13 cellular contexts compared by ENCODE assay signal in genomic region chr17:40448639-40449261, GRCh38. TPM values are rescaled to one million over a fixed set of nuclear protein-coding genes. Genes with fewer than 3 reads are reported as not detected.
DNase-seq lines count a peak whose midpoint lies in the region; ATAC-seq and TF ChIP-seq lines count a peak whose summit lies in the region.
"Had no signal": no experiment of that assay in that cellular context is flagged by ENCODE, and none has a peak within 500 bp of the region (broad histone marks: within the 10 kb centered on the region; RNA-seq: fewer than 3 reads in every experiment).

No MANE protein-coding gene starts in this region.

- peak in 1 of 2 donors; percentile 60 for TF ChIP-seq POLR2A in thyroid gland (IDR thresholded peaks at IDR 0.05)

- H3K4me2 ChIP-seq in smooth muscle cell: no peak overlapping the region

- H2AFZ ChIP-seq in smooth muscle cell (ENCODE audit: low read depth): no peak overlapping the region

- no peaks in the 10 kb centered on the region for H3F3A ChIP-seq in smooth muscle cell (ENCODE audit: low read depth)

- DNase-seq in NCI-H510A treated with DMSO at 0.1 percent for 48 hours (lab: John Stamatoyannopoulos, UW) (peak; percentile 23), NCI-H510A (lab: John Stamatoyannopoulos, UW) (no peak), amniotic epithelial cell (ENCODE audit: low read depth) (peak; percentile 61), left lobe of liver (ENCODE audit: low spot score) (peak; percentile 95), thyroid gland (peak; percentile 79 to 81), brain microvascular endothelial cell (no peak), smooth muscle cell (lab: John Stamatoyannopoulos, UW; ENCODE audit: unreplicated experiment) (no peak)
- DNase-seq: activated gamma-delta T cell treated with Interleukin-2 at 50 U/mL for 16 hours; stimulated activated CD8-positive, alpha-beta memory T cell treated with anti-CD3 and anti-CD28 coated beads, Interleukin-4, amount 100 ng/mL, for 48 hours had no signal

- H3K27ac ChIP-seq in thyroid gland (peak overlapping the region; percentile 93 to 98 (median 94)), brain microvascular endothelial cell (no peak overlapping the region), smooth muscle cell (ENCODE audit: low read depth) (no peak overlapping the region)
- H3K27ac ChIP-seq: 22Rv1, neutrophil had no signal

- TF ChIP-seq CTCF in thyroid gland (IDR thresholded peaks at IDR 0.05) (no peak), brain microvascular endothelial cell (IDR thresholded peaks at IDR 0.05; ENCODE audit: low read depth, low read length, missing control alignments) (no peak), smooth muscle cell (IDR thresholded peaks at IDR 0.05; ENCODE audit: borderline replicate concordance, insufficient read depth, poor library complexity, severe bottlenecking) (no peak)

- no peak overlapping the region for H3K9ac ChIP-seq in smooth muscle cell (ENCODE audit: low read depth)

- H3K79me2 ChIP-seq in smooth muscle cell (ENCODE audit: low read depth): peaks cover 47% of the 10 kb centered on the region

- H3K27me3 ChIP-seq in thyroid gland: no peaks in the 10 kb centered on the region
- H3K27me3 ChIP-seq in brain microvascular endothelial cell (replicated peaks): no peaks in the 10 kb centered on the region
- H3K27me3 ChIP-seq in smooth muscle cell (ENCODE audit: low read depth): no peaks in the 10 kb centered on the region

- ATAC-seq in left lobe of liver (peak; percentile 44), HG03135 (IDR thresholded peaks at IDR 0.05; ENCODE audit: unreplicated experiment) (no peak)

- in situ Hi-C loops in brain microvascular endothelial cell (cut with HindIII; ENCODE audit: low pct_ligation_motif_present, low sequenced_read_pairs): no loop called here

- no peaks in the 10 kb centered on the region for H3K9me3 ChIP-seq in thyroid gland
- H3K9me3 ChIP-seq in smooth muscle cell (replicated peaks; ENCODE audit: low read depth): no peaks in the 10 kb centered on the region
- H3K9me3 ChIP-seq: neutrophil had no signal

- H3K4me1 ChIP-seq in thyroid gland: peaks cover 71 to 82% of the 10 kb centered on the region in 2 donors
- H3K4me1 ChIP-seq in smooth muscle cell (ENCODE audit: low read depth): peaks cover 18% of the 10 kb centered on the region

- H3K4me3 ChIP-seq in thyroid gland (replicated peaks in 1 of 3): peak overlapping the region in 1 of 3 donors; percentile 27
- H3K4me3 ChIP-seq in brain microvascular endothelial cell (ENCODE audit: low read depth, low read length): no peak overlapping the region
- no peak overlapping the region for H3K4me3 ChIP-seq in smooth muscle cell

- peaks cover 9 to 11% of the 10 kb centered on the region in 2 donors for H3K36me3 ChIP-seq in thyroid gland
- peaks cover 75% of the 10 kb centered on the region for H3K36me3 ChIP-seq in brain microvascular endothelial cell (replicated peaks)
- H3K36me3 ChIP-seq in smooth muscle cell (ENCODE audit: low read depth): no peaks in the 10 kb centered on the region
- H3K36me3 ChIP-seq: neutrophil had no signal

- 22 to 24% methylated on average over 7 of the region's 7 CpGs for WGBS in thyroid gland, 2 donors
- WGBS in smooth muscle cell (ENCODE audit: low lambda C conversion rate): 78% methylated on average over 7 of the region's 7 CpGs

- intact Hi-C loops in thyroid gland (cut with DNase I): no loop called here

- peaks cover 68% of the 10 kb centered on the region for H4K20me1 ChIP-seq in smooth muscle cell (ENCODE audit: low read depth)

RNA-seq across cellular contexts. Expression of gene IGFBP4, which starts 5.5 kb away (rescaled TPM):
- 501 TPM for total RNA-seq in left lobe of liver
- 100 to 1,000 TPM; 234 to 334 (median 274) TPM for total RNA-seq in thyroid gland
- total RNA-seq in smooth muscle cell: 63.8 and 91.0 TPM in 2 replicates
- polyA plus RNA-seq in smooth muscle cell: 305 and 413 TPM in 2 replicates

RNA-seq across cellular contexts. Expression of gene TOP2A, which starts 31.1 kb away (rescaled TPM):
- total RNA-seq in left lobe of liver (1.8 TPM), thyroid gland (1 to 10 TPM in 3 of 4 donors, under 1 TPM in 1; 0.20 to 5.2 (median 2.2) TPM), smooth muscle cell (42.3 and 45.5 TPM in 2 replicates)
- polyA plus RNA-seq in smooth muscle cell: 15.4 and 26.2 TPM in 2 replicates

RNA-seq across cellular contexts. Expression of gene TNS4, which starts 52.7 kb away (rescaled TPM):
- total RNA-seq in left lobe of liver: 0.13 TPM
- total RNA-seq in thyroid gland: 10 to 100 TPM in 2 of 4 donors, 1 to 10 TPM in 2; 5.4 to 24.7 (median 16.2) TPM
- 0.63 and 1.2 TPM in 2 replicates for total RNA-seq in smooth muscle cell
- polyA plus RNA-seq in smooth muscle cell: 0.13 and 3.3 TPM in 2 replicates
- total RNA-seq: glomerular endothelial cell had no signal

Comparison
In these comparisons a context has a peak if more than half of its experiments do, and no peak if none do; other contexts are left out.
1. DNase-seq: peak in NCI-H510A treated with DMSO at 0.1 percent for 48 hours (single experiment), amniotic epithelial cell (single experiment), left lobe of liver (single experiment) and thyroid gland (2 of 2); none in NCI-H510A (single experiment), brain microvascular endothelial cell (single experiment) and smooth muscle cell (single experiment).
2. H3K27ac ChIP-seq: peak in thyroid gland (3 of 3); none in brain microvascular endothelial cell (single experiment) and smooth muscle cell (single experiment).